Comparison of ENCODE assay signal across 9 cellular contexts in genomic region chr4:169070071-169070894, GRCh38.
A peak's percentile ranks its signal among the peaks of the same experiment; 100 is the strongest.
DNase-seq lines count a peak whose midpoint lies in the region; ATAC-seq and TF ChIP-seq lines count a peak whose summit lies in the region.
"Had no signal": no experiment of that assay in that cellular context is flagged by ENCODE, and none has a peak within 500 bp of the region (broad histone marks: within the 10 kb centered on the region; RNA-seq: fewer than 3 reads in every experiment).

No MANE protein-coding gene starts in this region.

- peak; percentile 21 for DNase-seq in NCI-H1105 treated with DMSO at 0.1 percent for 48 hours (lab: John Stamatoyannopoulos, UW)
- no peak for DNase-seq in NCI-H1105 (lab: John Stamatoyannopoulos, UW)
- peak; percentile 55 for DNase-seq in T1000 (lab: John Stamatoyannopoulos, UW)
- peak; percentile 51 to 78 for DNase-seq in tibial artery
- DNase-seq in effector memory CD4-positive, alpha-beta T cell = no peak
- DNase-seq in cerebellar nuclear complex (lab: John Stamatoyannopoulos, UW) = no peak
- no peak for DNase-seq in activated CD4-positive, alpha-beta T cell treated with anti-CD3 and anti-CD28 coated beads for 36 hours
- DNase-seq: CD4-positive, CD25-positive, alpha-beta regulatory T cell had no signal

- POLR2A ChIA-PET in activated CD4-positive, alpha-beta T cell treated with anti-CD3 and anti-CD28 coated beads for 36 hours (lab: Charles Lee) = no interaction called here

- TF ChIP-seq CTCF in tibial artery (IDR thresholded peaks at IDR 0.05) = no peak

- H3K9me3 ChIP-seq in iPS-20b (ENCODE audit: insufficient read depth, low read depth, low read length) = no peaks in the 10 kb centered on the region
- no peaks in the 10 kb centered on the region for H3K9me3 ChIP-seq in tibial artery
- no peaks in the 10 kb centered on the region for H3K9me3 ChIP-seq in effector memory CD4-positive, alpha-beta T cell (ENCODE audit: control insufficient read depth, low read length)

- no peak for ATAC-seq in activated CD4-positive, alpha-beta T cell treated with anti-CD3 and anti-CD28 coated beads for 36 hours

- no peak overlapping the region for H3K27ac Mint-ChIP-seq in activated CD4-positive, alpha-beta T cell treated with anti-CD3 and anti-CD28 coated beads for 36 hours
- H3K27ac Mint-ChIP-seq: CD4-positive, CD25-positive, alpha-beta regulatory T cell had no signal

- H3K27me3 ChIP-seq in iPS-20b (ENCODE audit: insufficient read depth, low read length) = no peaks in the 10 kb centered on the region
- H3K27me3 ChIP-seq in tibial artery = no peaks in the 10 kb centered on the region
- H3K27me3 ChIP-seq in effector memory CD4-positive, alpha-beta T cell (replicated peaks; ENCODE audit: control insufficient read depth, insufficient read depth, low read length, poor library complexity, severe bottlenecking) = no peaks in the 10 kb centered on the region

- H3K9ac ChIP-seq in iPS-20b (ENCODE audit: low read depth, low read length) = peak overlapping the region; percentile 40; the same call in 1 of the 2 replicates

- H3K36me3 ChIP-seq in iPS-20b (ENCODE audit: insufficient read depth, low read depth, low read length) (no peaks in the 10 kb centered on the region), tibial artery (no peaks in the 10 kb centered on the region)
- no peaks in the 10 kb centered on the region for H3K36me3 ChIP-seq in effector memory CD4-positive, alpha-beta T cell (ENCODE audit: control insufficient read depth, insufficient read depth, low read length)

- no peak overlapping the region for H3K4me3 Mint-ChIP-seq in activated CD4-positive, alpha-beta T cell treated with anti-CD3 and anti-CD28 coated beads for 36 hours
- H3K4me3 Mint-ChIP-seq: CD4-positive, CD25-positive, alpha-beta regulatory T cell had no signal

- H3K4me1 Mint-ChIP-seq in activated CD4-positive, alpha-beta T cell treated with anti-CD3 and anti-CD28 coated beads for 36 hours = no peaks in the 10 kb centered on the region

- no peak overlapping the region for H3K27ac ChIP-seq in iPS-20b (ENCODE audit: low read length)
- peak overlapping the region; percentile 16 to 39 for H3K27ac ChIP-seq in tibial artery
- H3K27ac ChIP-seq in effector memory CD4-positive, alpha-beta T cell (ENCODE audit: insufficient read depth, low read length, poor library complexity, severe bottlenecking) = no peak overlapping the region

- no peaks in the 10 kb centered on the region for H3K9me3 Mint-ChIP-seq in activated CD4-positive, alpha-beta T cell treated with anti-CD3 and anti-CD28 coated beads for 36 hours (ENCODE audit: low read depth)
- H3K9me3 Mint-ChIP-seq: CD4-positive, CD25-positive, alpha-beta regulatory T cell had no signal

- H3K4me1 ChIP-seq in iPS-20b (ENCODE audit: insufficient read depth, low read length) (peaks cover 11% of the 10 kb centered on the region), tibial artery (peaks cover 0 to 10% (median 5%) of the 10 kb centered on the region in 4 donors)
- H3K4me1 ChIP-seq in effector memory CD4-positive, alpha-beta T cell (ENCODE audit: control insufficient read depth, insufficient read depth, low read length, poor library complexity, severe bottlenecking) = no peaks in the 10 kb centered on the region

- H3K4me3 ChIP-seq in iPS-20b (ENCODE audit: low read length) (no peak overlapping the region; the same call in 1 of the 2 replicates), tibial artery (no peak overlapping the region)
- H3K4me3 ChIP-seq in effector memory CD4-positive, alpha-beta T cell (ENCODE audit: insufficient read depth, low read depth, low read length, poor library complexity, severe bottlenecking) = no peak overlapping the region

- H3K36me3 Mint-ChIP-seq in activated CD4-positive, alpha-beta T cell treated with anti-CD3 and anti-CD28 coated beads for 36 hours (ENCODE audit: low read depth) = no peaks in the 10 kb centered on the region
- H3K36me3 Mint-ChIP-seq: CD4-positive, CD25-positive, alpha-beta regulatory T cell had no signal

- H3K27me3 Mint-ChIP-seq in activated CD4-positive, alpha-beta T cell treated with anti-CD3 and anti-CD28 coated beads for 36 hours = no peaks in the 10 kb centered on the region
- H3K27me3 Mint-ChIP-seq: CD4-positive, CD25-positive, alpha-beta regulatory T cell had no signal

- CTCF ChIA-PET in activated CD4-positive, alpha-beta T cell treated with anti-CD3 and anti-CD28 coated beads for 36 hours (lab: Charles Lee) = interaction anchor here (1.6 kb wide), 1 partner anchor 10 kb away, joined by 3 read pairs; no protein-coding TSS in a partner anchor

- intact Hi-C loops in tibial artery (cut with DNase I; ENCODE audit: low total_unique reads) = no loop called here
- intact Hi-C loops in activated CD4-positive, alpha-beta T cell treated with anti-CD3 and anti-CD28 coated beads for 36 hours (cut with DNase I, micrococcal nuclease) = no loop called here

Comparison
In these comparisons a context has a peak if more than half of its experiments do, and no peak if none do; other contexts are left out.
1. DNase-seq: peak in NCI-H1105 treated with DMSO at 0.1 percent for 48 hours (single experiment), T1000 (single experiment) and tibial artery (2 of 2); none in NCI-H1105 (single experiment), effector memory CD4-positive, alpha-beta T cell (0 of 3), cerebellar nuclear complex (0 of 2) and activated CD4-positive, alpha-beta T cell treated with anti-CD3 and anti-CD28 coated beads for 36 hours (single experiment).
2. H3K27ac ChIP-seq: peak in tibial artery (2 of 2); none in iPS-20b (single experiment) and effector memory CD4-positive, alpha-beta T cell (single experiment).